ENCODE assay signal across 9 cellular contexts in the genomic region with DNA sequence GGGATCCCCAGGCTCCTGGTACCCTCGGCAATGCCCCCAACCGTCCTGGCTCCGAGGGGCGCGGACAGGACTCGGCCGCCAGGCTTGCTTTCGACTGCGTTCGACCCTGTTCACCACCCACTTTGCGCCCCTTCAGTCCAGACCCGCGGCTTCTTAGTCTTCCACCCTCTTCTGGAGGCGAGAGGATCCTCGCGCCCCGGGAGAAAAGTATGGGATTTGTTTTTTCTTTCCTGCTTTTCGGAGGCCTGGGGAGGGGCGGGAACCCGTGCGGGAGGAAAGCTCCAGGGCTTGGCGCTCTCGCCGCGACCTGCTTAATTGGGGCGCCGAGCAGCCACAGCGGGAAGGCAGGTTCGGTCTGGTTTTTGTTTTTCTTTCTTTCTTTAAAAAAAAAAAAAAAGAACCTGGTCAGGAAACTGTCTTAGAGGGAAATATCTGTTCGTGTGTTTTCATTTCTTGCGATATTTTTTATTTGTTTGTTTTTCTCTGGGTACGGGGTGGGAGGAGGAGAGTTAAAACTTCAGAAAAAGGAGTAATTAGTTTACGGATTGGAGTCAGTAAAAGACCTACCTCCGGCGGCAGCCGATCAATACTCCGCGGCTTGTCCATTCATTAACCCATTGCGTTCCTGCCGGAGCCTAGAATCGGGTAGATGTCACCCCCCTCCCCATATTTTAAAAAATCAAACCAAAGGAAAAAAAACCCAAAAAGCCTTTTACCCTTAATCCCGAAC. TPM values are rescaled to one million over a fixed set of nuclear protein-coding genes. Genes with fewer than 3 reads are reported as not detected.
DNase-seq lines count a peak whose midpoint lies in the region; ATAC-seq and TF ChIP-seq lines count a peak whose summit lies in the region.
"Had no signal": no experiment of that assay in that cellular context is flagged by ENCODE, and none has a peak within 500 bp of the region (broad histone marks: within the 10 kb centered on the region; RNA-seq: fewer than 3 reads in every experiment).

No MANE protein-coding gene starts in this region.

- no peaks in the 10 kb centered on the region for H3K79me2 ChIP-seq in MM.1S (ENCODE audit: low read length)

- CTCF ChIA-PET in activated CD8-positive, alpha-beta memory T cell treated with anti-CD3 and anti-CD28 coated beads, Interleukin-2, amount 10 ng/mL, durations not matched to agents 7 days and 5 days (lab: Charles Lee), result no interaction called here

- peak overlapping the region; percentile 45 for H3K4me3 Mint-ChIP-seq in activated CD8-positive, alpha-beta memory T cell treated with anti-CD3 and anti-CD28 coated beads, Interleukin-2, amount 10 ng/mL, durations not matched to agents 7 days and 5 days

- H3K27me3 ChIP-seq in liver (ENCODE audit: control insufficient read depth in 4 of 4, insufficient read depth in 4 of 4, low read length in 3 of 4) (peaks cover 6 to 36% (median 17%) of the 10 kb centered on the region in 4 donors), tibial nerve (peaks cover 0 to 100% of the 10 kb centered on the region in 2 donors), MM.1S (replicated peaks; ENCODE audit: insufficient read depth, low read length) (no peaks in the 10 kb centered on the region)

- ATAC-seq in activated CD8-positive, alpha-beta memory T cell treated with anti-CD3 and anti-CD28 coated beads, Interleukin-2, amount 10 ng/mL, durations not matched to agents 7 days and 5 days, result no peak
- no peak for ATAC-seq in GM21381 (IDR thresholded peaks at IDR 0.05; ENCODE audit: unreplicated experiment)
- no peak for ATAC-seq in HG03432 (IDR thresholded peaks at IDR 0.05; ENCODE audit: unreplicated experiment)
- ATAC-seq: K562 had no signal

- TF ChIP-seq POLR2A in tibial nerve (IDR thresholded peaks at IDR 0.05), result no peak

- no peak for TF ChIP-seq EP300 in tibial nerve (IDR thresholded peaks at IDR 0.05)

- H3K27ac ChIP-seq in liver (ENCODE audit: low read depth in 1 of 2, low read length in 2 of 2) (no peak overlapping the region), tibial nerve (peak overlapping the region in 2 of 4 donors; percentile 20 to 26), MM.1S (ENCODE audit: low read length) (no peak overlapping the region)

- H2AFZ ChIP-seq in MM.1S (ENCODE audit: low read length), result no peak overlapping the region

- peaks cover 20 to 48% (median 29%) of the 10 kb centered on the region in 4 donors for H3K4me1 ChIP-seq in liver (ENCODE audit: control insufficient read depth in 4 of 4, insufficient read depth in 4 of 4, low read length in 3 of 4)
- peaks cover 0 to 70% (median 29%) of the 10 kb centered on the region in 4 donors for H3K4me1 ChIP-seq in tibial nerve
- no peaks in the 10 kb centered on the region for H3K4me1 ChIP-seq in MM.1S (ENCODE audit: low read length)

- TF ChIP-seq CTCF in liver (IDR thresholded peaks at IDR 0.05; ENCODE audit: low read depth, low read length, missing input control) (no peak), tibial nerve (IDR thresholded peaks at IDR 0.05) (no peak), MM.1S (IDR thresholded peaks at IDR 0.05; ENCODE audit: low read length) (no peak)

- peaks cover 89% of the 10 kb centered on the region for H3K27me3 Mint-ChIP-seq in activated CD8-positive, alpha-beta memory T cell treated with anti-CD3 and anti-CD28 coated beads, Interleukin-2, amount 10 ng/mL, durations not matched to agents 7 days and 5 days

- H3K9me2 ChIP-seq in MM.1S (replicated peaks; ENCODE audit: insufficient read depth, low read length), result no peaks in the 10 kb centered on the region

- no peaks in the 10 kb centered on the region for H3F3A ChIP-seq in MM.1S (ENCODE audit: insufficient read depth, low read length)

- H3K9me3 ChIP-seq in liver (ENCODE audit: control insufficient read depth in 4 of 4, low read length in 3 of 4) (no peaks in the 10 kb centered on the region), tibial nerve (no peaks in the 10 kb centered on the region), MM.1S (replicated peaks; ENCODE audit: insufficient read depth, low read length) (no peaks in the 10 kb centered on the region)

- H3K4me3 ChIP-seq in liver (ENCODE audit: low read depth in 1 of 3, low read length in 3 of 3) (peak overlapping the region in 2 of 3 donors; percentile 6 to 44), tibial nerve (peak overlapping the region; percentile 16 to 44 (median 18)), MM.1S (ENCODE audit: low read length) (no peak overlapping the region)
- H3K4me3 ChIP-seq: K562 had no signal

- no peak for DNase-seq in activated CD8-positive, alpha-beta memory T cell treated with anti-CD3 and anti-CD28 coated beads, Interleukin-2, amount 10 ng/mL, durations not matched to agents 7 days and 5 days
- DNase-seq in activated CD8-positive, alpha-beta memory T cell treated with anti-CD3 and anti-CD28 coated beads, Interleukin-2, amount 50 U/mL, for 48 hours, result no peak
- peak; percentile 49 for DNase-seq in astrocyte of the hippocampus (ENCODE audit: low read depth, low spot score)
- no peak for DNase-seq in tibial nerve (ENCODE audit: low spot score in 2 of 2)
- no peak for DNase-seq in MM.1S

- H3K4me2 ChIP-seq in MM.1S (ENCODE audit: low read depth, low read length), result no peak overlapping the region

- no peak for TF ChIP-seq RAD21 in liver (IDR thresholded peaks at IDR 0.05)

- peak overlapping the region; percentile 80 for H3K27ac Mint-ChIP-seq in activated CD8-positive, alpha-beta memory T cell treated with anti-CD3 and anti-CD28 coated beads, Interleukin-2, amount 10 ng/mL, durations not matched to agents 7 days and 5 days

- H3K36me3 ChIP-seq in liver (ENCODE audit: control insufficient read depth in 4 of 4, insufficient read depth in 3 of 4, low read depth in 1 of 4, low read length in 3 of 4) (no peaks in the 10 kb centered on the region), tibial nerve (no peaks in the 10 kb centered on the region), MM.1S (replicated peaks; ENCODE audit: insufficient read depth, low read length) (no peaks in the 10 kb centered on the region)

- no peaks in the 10 kb centered on the region for H3K9me3 Mint-ChIP-seq in activated CD8-positive, alpha-beta memory T cell treated with anti-CD3 and anti-CD28 coated beads, Interleukin-2, amount 10 ng/mL, durations not matched to agents 7 days and 5 days (ENCODE audit: low read depth)

- 3% methylated on average over 42 of the region's 42 CpGs for WGBS in liver
- 3 to 5% methylated on average over 38 to 39 of the region's 42 CpGs for WGBS in tibial nerve, 2 donors

- no peaks in the 10 kb centered on the region for H4K20me1 ChIP-seq in MM.1S (ENCODE audit: insufficient read depth, low read length)

- peaks cover 7% of the 10 kb centered on the region for H3K4me1 Mint-ChIP-seq in activated CD8-positive, alpha-beta memory T cell treated with anti-CD3 and anti-CD28 coated beads, Interleukin-2, amount 10 ng/mL, durations not matched to agents 7 days and 5 days

- peaks cover 3% of the 10 kb centered on the region for H3K36me3 Mint-ChIP-seq in activated CD8-positive, alpha-beta memory T cell treated with anti-CD3 and anti-CD28 coated beads, Interleukin-2, amount 10 ng/mL, durations not matched to agents 7 days and 5 days

- no peak overlapping the region for H3K9ac ChIP-seq in liver (ENCODE audit: low read depth in 1 of 2, low read length in 2 of 2)
- H3K9ac ChIP-seq in MM.1S (ENCODE audit: low read length), result no peak overlapping the region

TF ChIP-seq in liver, 16 proteins besides CTCF, POLR2A, EP300 and RAD21 (continues in another document):
- TF ChIP-seq HNF4G (IDR thresholded peaks at IDR 0.05), result no peak
- TF ChIP-seq FOXA2 (IDR thresholded peaks at IDR 0.05), result no peak
- TF ChIP-seq TAF1 (conservative IDR thresholded peaks at IDR 0.05), result no peak
- TF ChIP-seq HNF4A (conservative IDR thresholded peaks at IDR 0.05), result no peak
- TF ChIP-seq EGR1 (IDR thresholded peaks at IDR 0.05; ENCODE audit: low read depth in 2 of 2), result no peak
- TF ChIP-seq, protein P1, sequence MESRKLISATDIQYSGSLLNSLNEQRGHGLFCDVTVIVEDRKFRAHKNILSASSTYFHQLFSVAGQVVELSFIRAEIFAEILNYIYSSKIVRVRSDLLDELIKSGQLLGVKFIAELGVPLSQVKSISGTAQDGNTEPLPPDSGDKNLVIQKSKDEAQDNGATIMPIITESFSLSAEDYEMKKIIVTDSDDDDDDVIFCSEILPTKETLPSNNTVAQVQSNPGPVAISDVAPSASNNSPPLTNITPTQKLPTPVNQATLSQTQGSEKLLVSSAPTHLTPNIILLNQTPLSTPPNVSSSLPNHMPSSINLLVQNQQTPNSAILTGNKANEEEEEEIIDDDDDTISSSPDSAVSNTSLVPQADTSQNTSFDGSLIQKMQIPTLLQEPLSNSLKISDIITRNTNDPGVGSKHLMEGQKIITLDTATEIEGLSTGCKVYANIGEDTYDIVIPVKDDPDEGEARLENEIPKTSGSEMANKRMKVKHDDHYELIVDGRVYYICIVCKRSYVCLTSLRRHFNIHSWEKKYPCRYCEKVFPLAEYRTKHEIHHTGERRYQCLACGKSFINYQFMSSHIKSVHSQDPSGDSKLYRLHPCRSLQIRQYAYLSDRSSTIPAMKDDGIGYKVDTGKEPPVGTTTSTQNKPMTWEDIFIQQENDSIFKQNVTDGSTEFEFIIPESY (IDR thresholded peaks at IDR 0.05), result no peak
- TF ChIP-seq GABPA (IDR thresholded peaks at IDR 0.05 in 1 of 2, conservative IDR thresholded peaks at IDR 0.05 in 1 of 2), result no peak
- TF ChIP-seq, protein P2, sequence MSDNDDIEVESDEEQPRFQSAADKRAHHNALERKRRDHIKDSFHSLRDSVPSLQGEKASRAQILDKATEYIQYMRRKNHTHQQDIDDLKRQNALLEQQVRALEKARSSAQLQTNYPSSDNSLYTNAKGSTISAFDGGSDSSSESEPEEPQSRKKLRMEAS (IDR thresholded peaks at IDR 0.05), result no peak
- no peak for TF ChIP-seq NR2F2 (IDR thresholded peaks at IDR 0.05)
- no peak for TF ChIP-seq FOXA1 (IDR thresholded peaks at IDR 0.05)

RNA-seq across cellular contexts. Expression of a gene that starts 1.6 kb away (rescaled TPM):
- total RNA-seq in activated CD8-positive, alpha-beta memory T cell treated with anti-CD3 and anti-CD28 coated beads, Interleukin-2, amount 10 ng/mL, durations not matched to agents 7 days and 5 days, result not detected
- total RNA-seq in liver (not detected), tibial nerve (1 to 10 TPM in 2 of 4 donors, under 1 TPM in 2; 0.44 to 2.3 (median 1.1) TPM)
- not detected for polyA plus RNA-seq in liver
- total RNA-seq: K562 had no signal
- polyA plus RNA-seq: K562 had no signal
